ENCODE assay signal across 22 cellular contexts in the genomic region with DNA sequence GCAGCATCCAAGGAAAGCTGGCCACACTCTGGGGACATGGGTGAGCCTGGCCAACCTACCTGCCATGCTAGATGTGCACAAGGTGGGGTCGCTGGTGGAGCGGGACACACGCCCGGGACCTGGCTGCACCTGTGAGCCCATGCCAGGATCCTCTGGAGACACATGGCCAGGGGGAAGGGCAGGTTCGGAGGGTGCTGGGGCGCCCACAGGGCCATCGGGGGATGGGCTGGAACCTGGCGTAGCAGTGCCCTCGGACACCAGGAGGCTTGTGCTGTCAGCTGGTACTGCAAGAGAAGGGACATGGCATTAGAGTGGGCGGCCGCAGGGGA.
"Had no signal": no experiment of that assay in that cellular context is flagged by ENCODE, and none has a peak within 500 bp of the region (broad histone marks: within the 10 kb centered on the region; RNA-seq: fewer than 3 reads in every experiment).

No MANE protein-coding gene starts in this region.

- H3K4me1 ChIP-seq: adrenal gland, Peyer's patch had no signal

- H3K9ac ChIP-seq: KMS-11 had no signal

- H3K27ac ChIP-seq: adrenal gland, KMS-11, Peyer's patch, RWPE1 had no signal

- ATAC-seq: T-helper 17 cell had no signal

- H3K4me3 ChIP-seq: adrenal gland, Peyer's patch had no signal

- H3K36me3 ChIP-seq: adrenal gland, Peyer's patch had no signal

- H3K4me2 ChIP-seq: KMS-11 had no signal

- H3K27me3 ChIP-seq: adrenal gland, Peyer's patch had no signal

- DNase-seq: activated CD4-positive, alpha-beta T cell treated with anti-CD3 and anti-CD28 coated beads for 48 hours; activated CD4-positive, alpha-beta T cell treated with anti-CD3 and anti-CD28 coated beads, Interleukin-2, amount 50 U/mL, for 4 hours; activated CD4-positive, CD25-positive, alpha-beta regulatory T cell treated with anti-CD3 and anti-CD28 coated beads, Interleukin-2, amount 50 U/mL, for 72 hours; activated CD8-positive, alpha-beta memory T cell treated with anti-CD3 and anti-CD28 coated beads, Interleukin-2, amount 50 U/mL, for 48 hours; activated CD8-positive, alpha-beta T cell treated with anti-CD3 and anti-CD28 coated beads, Interleukin-2, amount 10 ng/mL, durations not matched to agents 7 days and 5 days; activated naive CD4-positive, alpha-beta T cell treated with anti-CD3 and anti-CD28 coated beads, Interleukin-2, amount 50 U/mL, for 16 hours; activated naive CD8-positive, alpha-beta T cell treated with anti-CD3 and anti-CD28 coated beads, Interleukin-2, amount 10 ng/mL, durations not matched to agents 7 days and 5 days; activated T-cell treated with anti-CD3 and anti-CD28 coated beads, Interleukin-2, amount 50 U/mL, for 1 hour; adrenal gland; anterior cingulate cortex; MV-4-11; NCI-H1105; NCI-H1436; NCI-H1694 treated with DMSO at 0.1 percent for 48 hours; NCI-H2029 treated with DMSO at 0.1 percent for 48 hours; NCI-H510A treated with DMSO at 0.1 percent for 48 hours; Peyer's patch; SIG-M5; T-helper 17 cell; T-helper 9 cell had no signal

- H3K9me3 ChIP-seq: adrenal gland, Peyer's patch had no signal
